ENCODE assay signal across 11 cellular contexts in the genomic region with DNA sequence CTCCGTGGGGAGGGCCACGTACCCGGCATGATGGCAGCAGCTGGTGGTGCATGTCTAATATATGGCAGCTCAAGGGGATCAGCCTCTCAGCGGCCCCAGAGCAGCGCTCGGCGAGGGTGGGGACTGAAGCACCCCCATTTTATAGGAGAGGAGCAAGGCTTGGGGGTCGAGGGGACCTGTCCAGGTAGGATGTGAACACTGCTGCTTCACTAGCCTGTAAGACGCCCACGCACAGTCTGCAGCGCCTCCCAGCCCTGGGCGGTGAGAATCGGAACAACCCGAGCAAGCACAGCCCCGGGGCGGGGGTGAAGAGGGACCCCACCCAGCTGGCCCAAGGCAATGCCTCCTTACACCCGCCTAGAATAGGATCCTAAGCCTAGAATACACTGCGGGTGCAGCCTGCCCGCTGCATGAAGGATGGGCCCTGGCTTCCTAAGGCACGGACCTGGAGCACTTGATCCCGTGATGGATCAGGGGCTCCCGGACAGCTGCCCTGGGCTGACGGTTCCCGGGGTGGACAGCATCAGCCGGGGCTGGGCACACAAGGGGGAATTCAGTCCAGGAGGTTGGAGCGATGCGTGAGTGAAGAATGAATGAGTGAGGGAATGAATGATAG. TPM values are rescaled to one million over a fixed set of nuclear protein-coding genes. Genes with fewer than 3 reads are reported as not detected.
DNase-seq lines count a peak whose midpoint lies in the region; ATAC-seq, FAIRE-seq and TF ChIP-seq lines count a peak whose summit lies in the region.
"Had no signal": no experiment of that assay in that cellular context is flagged by ENCODE, and none has a peak within 500 bp of the region (broad histone marks: within the 10 kb centered on the region; RNA-seq: fewer than 3 reads in every experiment).

No MANE protein-coding gene starts in this region.

- DNase-seq in AG10803 (ENCODE audit: low read depth) = no peak
- DNase-seq in GM13976 (ENCODE audit: low spot score) = peak; percentile 68
- no peak for DNase-seq in HepG2 (ENCODE audit: low spot score)
- no peak for DNase-seq in substantia nigra (lab: John Stamatoyannopoulos, UW)
- DNase-seq in NCI-H446 (lab: John Stamatoyannopoulos, UW) = no peak
- DNase-seq in frontal cortex (ENCODE audit: low spot score in 2 of 2) = no peak
- DNase-seq: NCI-H2081 treated with DMSO at 0.1 percent for 48 hours; stimulated activated CD4-positive, alpha-beta T cell treated with anti-CD3 and anti-CD28 coated beads, Interleukin-1b, Interleukin-23, amount 100 ng/mL, for 48 hours had no signal

- H3K79me2 ChIP-seq in HepG2 (ENCODE audit: insufficient read depth, low read length) = no peaks in the 10 kb centered on the region

- H3K27ac ChIP-seq in HepG2 (ENCODE audit: extremely low read length, insufficient read depth, low read length) (peak overlapping the region; percentile 72), substantia nigra (ENCODE audit: low read depth, low read length, poor library complexity, severe bottlenecking) (no peak overlapping the region)

- peaks cover 95% of the 10 kb centered on the region for H3K4me1 ChIP-seq in HepG2 (ENCODE audit: insufficient read depth, low read length)

- WGBS in HepG2 (ENCODE audit: low lambda C conversion rate) = 39% methylated on average over 11 of the region's 27 CpGs

- POLR2A ChIA-PET in HepG2 (lab: Yijun Ruan, JAX) = interaction anchor here (1.4 to 8.2 kb wide), 8 partner anchors 8 to 96 kb away, joined by 3 to 88 read pairs (median 36); partner anchors contain the start of gene ADRA2C

- peak overlapping the region in 1 of 5 experiments; percentile 66 for H3K27ac Mint-ChIP-seq in brain

- TF ChIP-seq CTCF in AG10803 (conservative IDR thresholded peaks at IDR 0.05; ENCODE audit: low read length) (peak; percentile 14; the same call in 1 of the 2 replicates), GM13976 (IDR thresholded peaks at IDR 0.05; ENCODE audit: borderline replicate concordance, control extremely low read depth, extremely low read depth, insufficient read depth, missing control alignments) (no peak), brain (conservative IDR thresholded peaks at IDR 0.05) (peak; percentile 43 to 75), HepG2 (CRISPR knock-in tag; IDR thresholded peaks at IDR 0.05) (peak; percentile 75)

- ATAC-seq in HepG2 (peak; percentile 27), GM19395 (IDR thresholded peaks at IDR 0.05; ENCODE audit: unreplicated experiment) (no peak)

- H3K4me3 ChIP-seq in AG10803 (ENCODE audit: low read length) (no peak overlapping the region), HepG2 (replicated peaks in 1 of 3; ENCODE audit: insufficient read depth in 1 of 3, low read depth in 2 of 3, low read length in 3 of 3) (peak overlapping the region in 1 of 3 experiments; percentile 48; a peak in 3 of 6 replicates)

- CTCF ChIA-PET in HepG2 (lab: Yijun Ruan, JAX; ENCODE audit: low intra/inter-chr PET ratio, low total read pairs) = interaction anchor here (1.7 kb wide), 1 partner anchor 97 kb away, joined by 4 read pairs; no protein-coding TSS in a partner anchor

- in situ Hi-C loops in GM13976 (cut with MboI; ENCODE audit: low sequenced_read_pairs, unreplicated experiment) = no loop called here
- in situ Hi-C loops in HepG2 (cut with HindIII; ENCODE audit: extremely low pct_ligation_motif_present, low pct_unique_long_range_greater_than_20kb) = loop anchor here (5.0 kb wide), 1 partner anchor 54 kb away; no protein-coding TSS in a partner anchor

- FAIRE-seq in HepG2 (lab: Jason Lieb, UNC) (no peak), frontal cortex (lab: Jason Lieb, UNC) (no peak)
- FAIRE-seq: endometrium had no signal

- TSS peak; percentile 68 for BruUV-seq in HepG2 (replicated peaks; lab: Mats Ljungman, UMichigan)

- TF ChIP-seq RAD21 in HepG2 (CRISPR knock-in tag; IDR thresholded peaks at IDR 0.05) = peak; percentile 48

- H4K20me1 ChIP-seq in HepG2 (ENCODE audit: insufficient read depth, low read length) = no peaks in the 10 kb centered on the region

- peak overlapping the region; percentile 62 for H3K4me2 ChIP-seq in HepG2 (ENCODE audit: low read depth, low read length)

- H3K4me1 Mint-ChIP-seq in brain = peaks cover 24% of the 10 kb centered on the region

- peaks cover 0 to 2% of the 10 kb centered on the region in 2 experiments; a peak in 1 of 5 replicates for H3K27me3 ChIP-seq in HepG2 (ENCODE audit: control insufficient read depth in 1 of 2, insufficient read depth in 2 of 2, low read length in 2 of 2)

- no peaks in the 10 kb centered on the region for H3K9me3 ChIP-seq in HepG2 (ENCODE audit: low read length)

- H3K36me3 ChIP-seq in HepG2 (replicated peaks in 1 of 2; ENCODE audit: control insufficient read depth in 1 of 2, insufficient read depth in 2 of 2, low read length in 2 of 2) = no peaks in the 10 kb centered on the region

- H3K36me3 Mint-ChIP-seq in brain = no peaks in the 10 kb centered on the region

- no peak overlapping the region for H2AFZ ChIP-seq in HepG2 (ENCODE audit: low read length)

- intact Hi-C loops in HepG2 (cut with micrococcal nuclease; ENCODE audit: unreplicated experiment) = loop anchor here (1.0 to 5.0 kb wide), 2 partner anchors 47 to 94 kb away; no protein-coding TSS in a partner anchor

- TF ChIP-seq EP300 in HepG2 (IDR thresholded peaks at IDR 0.05; ENCODE audit: low read depth in 2 of 2, low read length in 2 of 2) = no peak
- no peak for TF ChIP-seq EP300 in HepG2 (CRISPR knock-in tag; IDR thresholded peaks at IDR 0.05; ENCODE audit: borderline replicate concordance)

- peaks cover 0 to 3% (median 0%) of the 10 kb centered on the region in 5 experiments for H3K9me3 Mint-ChIP-seq in brain

- no peak overlapping the region for H3K4me3 Mint-ChIP-seq in brain

- TF ChIP-seq POLR2A in HepG2 (IDR thresholded peaks at IDR 0.05; ENCODE audit: insufficient read depth in 1 of 2, low read depth in 2 of 2, low read length in 2 of 2) = no peak

- peaks cover 4% of the 10 kb centered on the region for H3K27me3 Mint-ChIP-seq in brain

- H3K9ac ChIP-seq in HepG2 (ENCODE audit: insufficient read depth, low read depth, low read length) = peak overlapping the region; percentile 20; the same call in 1 of the 2 replicates

TF ChIP-seq in HepG2, 621 proteins besides CTCF, POLR2A, EP300 and RAD21 (continues in another document):
- TF ChIP-seq, protein P1, sequence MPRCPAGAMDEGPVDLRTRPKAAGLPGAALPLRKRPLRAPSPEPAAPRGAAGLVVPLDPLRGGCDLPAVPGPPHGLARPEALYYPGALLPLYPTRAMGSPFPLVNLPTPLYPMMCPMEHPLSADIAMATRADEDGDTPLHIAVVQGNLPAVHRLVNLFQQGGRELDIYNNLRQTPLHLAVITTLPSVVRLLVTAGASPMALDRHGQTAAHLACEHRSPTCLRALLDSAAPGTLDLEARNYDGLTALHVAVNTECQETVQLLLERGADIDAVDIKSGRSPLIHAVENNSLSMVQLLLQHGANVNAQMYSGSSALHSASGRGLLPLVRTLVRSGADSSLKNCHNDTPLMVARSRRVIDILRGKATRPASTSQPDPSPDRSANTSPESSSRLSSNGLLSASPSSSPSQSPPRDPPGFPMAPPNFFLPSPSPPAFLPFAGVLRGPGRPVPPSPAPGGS (CRISPR knock-in tag; IDR thresholded peaks at IDR 0.05) = 0 out of 2 replicates have a peak, but pooled peaks have one; percentile 60
- TF ChIP-seq, protein P2, sequence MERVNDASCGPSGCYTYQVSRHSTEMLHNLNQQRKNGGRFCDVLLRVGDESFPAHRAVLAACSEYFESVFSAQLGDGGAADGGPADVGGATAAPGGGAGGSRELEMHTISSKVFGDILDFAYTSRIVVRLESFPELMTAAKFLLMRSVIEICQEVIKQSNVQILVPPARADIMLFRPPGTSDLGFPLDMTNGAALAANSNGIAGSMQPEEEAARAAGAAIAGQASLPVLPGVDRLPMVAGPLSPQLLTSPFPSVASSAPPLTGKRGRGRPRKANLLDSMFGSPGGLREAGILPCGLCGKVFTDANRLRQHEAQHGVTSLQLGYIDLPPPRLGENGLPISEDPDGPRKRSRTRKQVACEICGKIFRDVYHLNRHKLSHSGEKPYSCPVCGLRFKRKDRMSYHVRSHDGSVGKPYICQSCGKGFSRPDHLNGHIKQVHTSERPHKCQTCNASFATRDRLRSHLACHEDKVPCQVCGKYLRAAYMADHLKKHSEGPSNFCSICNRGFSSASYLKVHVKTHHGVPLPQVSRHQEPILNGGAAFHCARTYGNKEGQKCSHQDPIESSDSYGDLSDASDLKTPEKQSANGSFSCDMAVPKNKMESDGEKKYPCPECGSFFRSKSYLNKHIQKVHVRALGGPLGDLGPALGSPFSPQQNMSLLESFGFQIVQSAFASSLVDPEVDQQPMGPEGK (CRISPR knock-in tag; IDR thresholded peaks at IDR 0.05) = peak; percentile 81
- TF ChIP-seq SP1 (IDR thresholded peaks at IDR 0.05) (no peak), SP1 (CRISPR knock-in tag; IDR thresholded peaks at IDR 0.05) (no peak), ZNF263 (CRISPR knock-in tag; IDR thresholded peaks at IDR 0.05) (peak; percentile 34; the same call in 1 of the 2 replicates), ZNF501 (CRISPR knock-in tag; IDR thresholded peaks at IDR 0.05) (no peak), EEA1 (CRISPR knock-in tag; IDR thresholded peaks at IDR 0.05; ENCODE audit: borderline replicate concordance) (no peak)

RNA-seq across cellular contexts. Expression of gene ADRA2C, which starts 17.6 kb away (rescaled TPM):
- 2.0 TPM for polyA plus RNA-seq in brain (ENCODE audit: insufficient read depth, low read depth, low replicate concordance)
- 43.8 and 69.7 TPM in 2 replicates for total RNA-seq in HepG2 (2016; rRNA removed; fragmentation: Illumina TruSeq; extraction: Trizol)
- total RNA-seq in HepG2 (2016; cell fraction: cytosol; rRNA removed; fragmentation: Illumina TruSeq; extraction: Trizol; ENCODE audit: low read depth) = 39.5 and 40.6 TPM in 2 replicates
- total RNA-seq in HepG2 (2016; cell fraction: insoluble cytoplasmic fraction; rRNA removed; fragmentation: Illumina TruSeq; extraction: Trizol) = 45.3 and 69.6 TPM in 2 replicates
- total RNA-seq in HepG2 (2016; cell fraction: membrane; rRNA removed; fragmentation: Illumina TruSeq; extraction: Trizol) = 83.4 and 93.4 TPM in 2 replicates
- 32.1 and 42.6 TPM in 2 replicates for total RNA-seq in HepG2 (2016; cell fraction: nucleus; rRNA removed; fragmentation: Illumina TruSeq; extraction: Trizol)
- 15.4 and 23.1 TPM in 2 replicates for polyA plus RNA-seq in HepG2 (2011; rRNA removed)
- polyA plus RNA-seq in HepG2 (2011; cell fraction: cytosol; rRNA removed) = 20.0 and 39.6 TPM in 2 replicates
- 34.6 and 44.2 TPM in 2 replicates for polyA plus RNA-seq in HepG2 (2011; cell fraction: nucleus; rRNA removed)
- 13.5 and 14.6 TPM in 2 replicates for polyA plus RNA-seq in HepG2 (2012)
- 40.9 and 41.6 TPM in 2 replicates for polyA plus RNA-seq in HepG2 (2016; cell fraction: cytosol; fragmentation: Illumina TruSeq; extraction: Trizol; ENCODE audit: low read depth)
- 48.4 and 52.4 TPM in 2 replicates for polyA plus RNA-seq in HepG2 (2016; cell fraction: insoluble cytoplasmic fraction; fragmentation: Illumina TruSeq; extraction: Trizol; ENCODE audit: low read depth)
- 74.1 and 77.9 TPM in 2 replicates for polyA plus RNA-seq in HepG2 (2016; cell fraction: membrane; fragmentation: Illumina TruSeq; extraction: Trizol; ENCODE audit: low read depth)
- polyA plus RNA-seq in HepG2 (2016; cell fraction: nucleus; fragmentation: Illumina TruSeq; extraction: Trizol; ENCODE audit: insufficient read depth, low read depth) = 63.0 and 70.2 TPM in 2 replicates
- 0.07 and 154 TPM in 2 replicates for polyA minus RNA-seq in HepG2 (2011; rRNA and poly(A)+ RNA removed; ENCODE audit: low replicate concordance)
- polyA minus RNA-seq in HepG2 (2011; cell fraction: cytosol; rRNA and poly(A)+ RNA removed) = 31.1 and 39.3 TPM in 2 replicates
- polyA minus RNA-seq in HepG2 (2011; cell fraction: nucleus; rRNA and poly(A)+ RNA removed) = 9.3 and 10.7 TPM in 2 replicates
- 3.7 TPM for total RNA-seq in frontal cortex
